10 cellular contexts compared by ENCODE assay signal in genomic region chr16:67555795-67556212, GRCh38. TPM values are rescaled to one million over a fixed set of nuclear protein-coding genes. Genes with fewer than 3 reads are reported as not detected.
DNase-seq lines count a peak whose midpoint lies in the region; ATAC-seq and TF ChIP-seq lines count a peak whose summit lies in the region.
"Had no signal": no experiment of that assay in that cellular context is flagged by ENCODE, and none has a peak within 500 bp of the region (broad histone marks: within the 10 kb centered on the region; RNA-seq: fewer than 3 reads in every experiment).

No MANE protein-coding gene starts in this region.

- no peaks in the 10 kb centered on the region for H3K9me3 Mint-ChIP-seq in activated CD8-positive, alpha-beta memory T cell treated with anti-CD3 and anti-CD28 coated beads, Interleukin-2, amount 10 ng/mL, durations not matched to agents 7 days and 5 days (ENCODE audit: low read depth)

- CTCF ChIA-PET in activated CD8-positive, alpha-beta memory T cell treated with anti-CD3 and anti-CD28 coated beads, Interleukin-2, amount 10 ng/mL, durations not matched to agents 7 days and 5 days (lab: Charles Lee): interaction anchor here (0.5 to 19.2 kb wide), 13 partner anchors 6 to 334 kb away, joined by 3 to 360 read pairs (median 5); partner anchors contain the start of genes ATP6V0D1, CARMIL2 and CTCF
- CTCF ChIA-PET in PC-9 (lab: Charles Lee): interaction anchor here (0.6 to 1.4 kb wide), 3 partner anchors 9 to 39 kb away, joined by 3 to 12 read pairs (median 6); no protein-coding TSS in a partner anchor

- ATAC-seq in activated CD8-positive, alpha-beta memory T cell treated with anti-CD3 and anti-CD28 coated beads, Interleukin-2, amount 10 ng/mL, durations not matched to agents 7 days and 5 days: peak; percentile 94
- ATAC-seq in heart left ventricle: no peak

- H4K20me1 ChIP-seq in PC-9 (ENCODE audit: insufficient read depth): no peaks in the 10 kb centered on the region

- peak overlapping the region; percentile 33 for H3K4me3 Mint-ChIP-seq in activated CD8-positive, alpha-beta memory T cell treated with anti-CD3 and anti-CD28 coated beads, Interleukin-2, amount 10 ng/mL, durations not matched to agents 7 days and 5 days

- H3K4me1 ChIP-seq in PC-9 (replicated peaks; ENCODE audit: insufficient read depth) (peaks cover 26% of the 10 kb centered on the region), heart left ventricle (peaks cover 5 to 46% (median 17%) of the 10 kb centered on the region in 12 donors)

- POLR2A ChIA-PET in PC-9 (lab: Charles Lee; ENCODE audit: unreplicated experiment): interaction anchor here (0.6 kb wide), 2 partner anchors 332 to 529 kb away, joined by 4 to 10 read pairs; no protein-coding TSS in a partner anchor

- TF ChIP-seq CTCF in PC-9 (conservative IDR thresholded peaks at IDR 0.05) (0 out of 2 replicates have a peak, but pooled peaks have one; percentile 16), epithelial cell of esophagus (IDR thresholded peaks at IDR 0.05; ENCODE audit: insufficient read depth, low read depth, low read length, missing control alignments) (no peak), heart left ventricle (IDR thresholded peaks at IDR 0.05) (no peak), WERI-Rb-1 (IDR thresholded peaks at IDR 0.05; ENCODE audit: low read depth, low read length) (no peak)

- no peaks in the 10 kb centered on the region for H3K27me3 Mint-ChIP-seq in activated CD8-positive, alpha-beta memory T cell treated with anti-CD3 and anti-CD28 coated beads, Interleukin-2, amount 10 ng/mL, durations not matched to agents 7 days and 5 days

- WGBS in heart left ventricle, 4 donors: 70 to 75% (median 72%) methylated on average over 3 of the region's 3 CpGs

- no peaks in the 10 kb centered on the region for H3K9me3 ChIP-seq in PC-9 (ENCODE audit: insufficient read depth, low read depth)
- H3K9me3 ChIP-seq in heart left ventricle: no peaks in the 10 kb centered on the region
- no peaks in the 10 kb centered on the region for H3K9me3 ChIP-seq in WERI-Rb-1 (ENCODE audit: severe bottlenecking)
- H3K9me3 ChIP-seq: left ventricle myocardium inferior had no signal

- no peak overlapping the region for H2AFZ ChIP-seq in PC-9

- intact Hi-C loops in PC-9 (cut with micrococcal nuclease; ENCODE audit: unreplicated experiment): no loop called here
- intact Hi-C loops in heart left ventricle (cut with DNase I): no loop called here

- DNase-seq in activated CD8-positive, alpha-beta memory T cell treated with anti-CD3 and anti-CD28 coated beads, Interleukin-2, amount 10 ng/mL, durations not matched to agents 7 days and 5 days: no peak
- DNase-seq in activated CD8-positive, alpha-beta memory T cell treated with anti-CD3 and anti-CD28 coated beads, Interleukin-2, amount 50 U/mL, for 4 hours: no peak
- DNase-seq in PC-9 (peak in 1 of 2 experiments; percentile 91), epithelial cell of esophagus (ENCODE audit: low read depth) (peak; percentile 88), stromal cell of bone marrow (ENCODE audit: low read depth) (peak; percentile 48), heart left ventricle (no peak), WERI-Rb-1 (no peak)
- DNase-seq in activated effector memory CD4-positive, alpha-beta T cell treated with Interleukin-2 at 50 U/mL for 16 hours: no peak
- DNase-seq: left ventricle myocardium inferior had no signal

- H3K4me3 ChIP-seq in PC-9 (no peak overlapping the region), epithelial cell of esophagus (ENCODE audit: low read length) (no peak overlapping the region), heart left ventricle (no peak overlapping the region), WERI-Rb-1 (ENCODE audit: low read depth, low read length) (no peak overlapping the region)
- H3K4me3 ChIP-seq: left ventricle myocardium inferior had no signal

- no peak for TF ChIP-seq POLR2A in heart left ventricle (IDR thresholded peaks at IDR 0.05)

- no peaks in the 10 kb centered on the region for H3K36me3 ChIP-seq in PC-9 (ENCODE audit: low read depth)
- peaks cover 0 to 5% (median 0%) of the 10 kb centered on the region in 9 donors for H3K36me3 ChIP-seq in heart left ventricle
- H3K36me3 ChIP-seq in WERI-Rb-1: no peaks in the 10 kb centered on the region
- H3K36me3 ChIP-seq: left ventricle myocardium inferior had no signal

- peak overlapping the region; percentile 37 for H3K4me2 ChIP-seq in PC-9

- H3K27ac ChIP-seq in PC-9: peak overlapping the region; percentile 70
- peak overlapping the region in 3 of 12 donors; percentile 7 to 83 (median 24) for H3K27ac ChIP-seq in heart left ventricle
- H3K27ac ChIP-seq in WERI-Rb-1: no peak overlapping the region
- H3K27ac ChIP-seq: C4-2B, left ventricle myocardium inferior had no signal

- no peaks in the 10 kb centered on the region for H3K27me3 ChIP-seq in PC-9 (ENCODE audit: insufficient read depth, low read depth)
- no peaks in the 10 kb centered on the region for H3K27me3 ChIP-seq in heart left ventricle
- no peaks in the 10 kb centered on the region for H3K27me3 ChIP-seq in WERI-Rb-1 (ENCODE audit: insufficient read depth, low read depth, severe bottlenecking)

- peaks cover 11% of the 10 kb centered on the region for H3K79me2 ChIP-seq in PC-9 (ENCODE audit: low read depth)

- peak overlapping the region; percentile 98 for H3K27ac Mint-ChIP-seq in activated CD8-positive, alpha-beta memory T cell treated with anti-CD3 and anti-CD28 coated beads, Interleukin-2, amount 10 ng/mL, durations not matched to agents 7 days and 5 days

- peaks cover 31% of the 10 kb centered on the region for H3F3A ChIP-seq in PC-9 (ENCODE audit: insufficient read depth, low read depth)

- BruUV-seq in PC-9 (replicated peaks; lab: Mats Ljungman, UMichigan): no TSS peak

- H3K4me1 Mint-ChIP-seq in activated CD8-positive, alpha-beta memory T cell treated with anti-CD3 and anti-CD28 coated beads, Interleukin-2, amount 10 ng/mL, durations not matched to agents 7 days and 5 days: peaks cover 53% of the 10 kb centered on the region

- H3K9me2 ChIP-seq in PC-9 (ENCODE audit: insufficient read depth): no peaks in the 10 kb centered on the region

- peaks cover 14% of the 10 kb centered on the region for H3K36me3 Mint-ChIP-seq in activated CD8-positive, alpha-beta memory T cell treated with anti-CD3 and anti-CD28 coated beads, Interleukin-2, amount 10 ng/mL, durations not matched to agents 7 days and 5 days

RNA-seq across cellular contexts. Expression of gene CTCF, which starts 6.5 kb away (rescaled TPM):
- total RNA-seq in activated CD8-positive, alpha-beta memory T cell treated with anti-CD3 and anti-CD28 coated beads, Interleukin-2, amount 10 ng/mL, durations not matched to agents 7 days and 5 days: 10 to 100 TPM; 74.0 to 81.8 TPM
- total RNA-seq in PC-9 (2021) (35.3 and 39.0 TPM in 2 replicates), heart left ventricle (10 to 100 TPM; 19.0 to 35.8 (median 25.4) TPM)
- 10 to 100 TPM; 13.9 to 18.6 TPM for polyA plus RNA-seq in heart left ventricle

RNA-seq across cellular contexts. Expression of gene RIPOR1, which starts 27.2 kb away (rescaled TPM):
- 10 to 100 TPM; 14.3 to 17.8 TPM for total RNA-seq in activated CD8-positive, alpha-beta memory T cell treated with anti-CD3 and anti-CD28 coated beads, Interleukin-2, amount 10 ng/mL, durations not matched to agents 7 days and 5 days
- total RNA-seq in PC-9 (2021) (76.7 and 113 TPM in 2 replicates), heart left ventricle (100 to 1,000 TPM in 1 of 9 donors, 10 to 100 TPM in 8; 51.1 to 156 (median 69.4) TPM)
- polyA plus RNA-seq in heart left ventricle: 10 to 100 TPM; 40.7 to 45.5 TPM

Comparison
In these comparisons a context has a peak if more than half of its experiments do, and no peak if none do; other contexts are left out.
1. DNase-seq: peak in epithelial cell of esophagus (single experiment) and stromal cell of bone marrow (single experiment); none in activated CD8-positive, alpha-beta memory T cell treated with anti-CD3 and anti-CD28 coated beads, Interleukin-2, amount 10 ng/mL, durations not matched to agents 7 days and 5 days (single experiment), activated CD8-positive, alpha-beta memory T cell treated with anti-CD3 and anti-CD28 coated beads, Interleukin-2, amount 50 U/mL, for 4 hours (single experiment), activated effector memory CD4-positive, alpha-beta T cell treated with Interleukin-2 at 50 U/mL for 16 hours (single experiment), heart left ventricle (0 of 5) and WERI-Rb-1 (single experiment).